ENCODE assay signal across 4 cellular contexts in the genomic region with DNA sequence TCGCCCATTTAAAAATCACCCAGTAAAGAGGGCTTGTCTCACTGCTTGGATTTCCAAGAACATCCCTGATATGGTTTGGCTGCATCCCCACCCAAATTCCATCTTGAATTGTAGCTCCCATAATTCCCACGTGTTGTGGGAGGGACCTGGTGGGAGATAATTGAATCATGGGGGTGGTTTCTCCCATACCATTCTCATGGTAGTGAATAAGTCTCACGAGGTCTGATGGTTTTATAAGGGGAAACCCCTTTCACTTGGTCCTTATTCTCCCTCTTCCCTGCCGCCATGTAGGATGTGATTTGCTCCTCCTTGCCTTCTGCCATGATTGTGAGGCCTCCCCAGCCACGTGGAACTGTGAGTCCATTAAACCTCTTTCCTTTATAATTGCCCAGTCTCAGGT. TPM values are rescaled to one million over a fixed set of nuclear protein-coding genes. Genes with fewer than 3 reads are reported as not detected.
"Had no signal": no experiment of that assay in that cellular context is flagged by ENCODE, and none has a peak within 500 bp of the region (broad histone marks: within the 10 kb centered on the region; RNA-seq: fewer than 3 reads in every experiment).

No MANE protein-coding gene starts in this region.

RNA-seq across cellular contexts. Expression of gene DLK2, which starts 11.9 kb away (rescaled TPM):
- total RNA-seq: osteoblast, sigmoid colon had no signal

RNA-seq across cellular contexts. Expression of gene LRRC73, which starts 42.9 kb away (rescaled TPM):
- total RNA-seq: urinary bladder had no signal
- polyA plus RNA-seq: naive thymus-derived CD8-positive, alpha-beta T cell had no signal
